2 cellular contexts compared by ENCODE assay signal in genomic region chr9:130957451-130958203, GRCh38.
A peak's percentile ranks its signal among the peaks of the same experiment; 100 is the strongest.
TF ChIP-seq lines count a peak whose summit lies in the region.

No MANE protein-coding gene starts in this region.

TF ChIP-seq in HepG2, 621 proteins besides CTCF, POLR2A, EP300 and RAD21:
- no peak for TF ChIP-seq CENPT (CRISPR knock-in tag; IDR thresholded peaks at IDR 0.05; ENCODE audit: low read depth)
- no peak for TF ChIP-seq ZBTB33 (CRISPR knock-in tag; IDR thresholded peaks at IDR 0.05)
- no peak for TF ChIP-seq ZNF557 (CRISPR knock-in tag; IDR thresholded peaks at IDR 0.05)
- no peak for TF ChIP-seq NFYB (CRISPR knock-in tag; IDR thresholded peaks at IDR 0.05)
- no peak for TF ChIP-seq ZNF207 (IDR thresholded peaks at IDR 0.05; ENCODE audit: borderline replicate concordance)
- TF ChIP-seq ZNF768 (CRISPR knock-in tag; IDR thresholded peaks at IDR 0.05), result peak; percentile 77

TF ChIP-seq in K562, 482 proteins besides CTCF, POLR2A, EP300 and RAD21:
- TF ChIP-seq MLX (CRISPR knock-in tag; conservative IDR thresholded peaks at IDR 0.05) (0 out of 4 replicates have a peak, but pooled peaks of 1 of the 2 experiments have one; percentile 63), SIN3B (IDR thresholded peaks at IDR 0.05; ENCODE audit: low read depth) (no peak)
